In genomic region chr11:83088965-83089364, GRCh38 we compare ENCODE assay signal across 12 cellular contexts. TPM values are rescaled to one million over a fixed set of nuclear protein-coding genes. Genes with fewer than 3 reads are reported as not detected.
A peak's percentile ranks its signal among the peaks of the same experiment; 100 is the strongest.
DNase-seq lines count a peak whose midpoint lies in the region; ATAC-seq and TF ChIP-seq lines count a peak whose summit lies in the region.
"Had no signal": no experiment of that assay in that cellular context is flagged by ENCODE, and none has a peak within 500 bp of the region (broad histone marks: within the 10 kb centered on the region; RNA-seq: fewer than 3 reads in every experiment).

No MANE protein-coding gene starts in this region.

- H3K36me3 ChIP-seq in GM23338 (ENCODE audit: insufficient read depth), result no peaks in the 10 kb centered on the region
- H3K36me3 ChIP-seq: suprapubic skin had no signal

- no peaks in the 10 kb centered on the region for H3K4me1 ChIP-seq in GM23338 (ENCODE audit: insufficient read depth)

- no peak overlapping the region for H3K27ac ChIP-seq in CD4-positive, alpha-beta T cell (ENCODE audit: low read depth, low read length)
- no peak overlapping the region for H3K27ac ChIP-seq in GM23338 (ENCODE audit: low read depth)
- H3K27ac ChIP-seq: RWPE1, suprapubic skin had no signal

- H3K27me3 Mint-ChIP-seq in CD4-positive, alpha-beta T cell, result no peaks in the 10 kb centered on the region
- H3K27me3 Mint-ChIP-seq in GM23338 (ENCODE audit: insufficient read depth, low read depth, poor library complexity), result peaks cover 5% of the 10 kb centered on the region
- H3K27me3 Mint-ChIP-seq: memory B cell had no signal

- no peak for TF ChIP-seq CTCF in CD4-positive, alpha-beta T cell (IDR thresholded peaks at IDR 0.05)
- TF ChIP-seq CTCF in GM23338 (conservative IDR thresholded peaks at IDR 0.05; ENCODE audit: low read depth in 2 of 2), result peak; percentile 12 to 15; a peak in 1 of 4 replicates
- peak; percentile 26 for TF ChIP-seq CTCF in fibroblast of villous mesenchyme (IDR thresholded peaks at IDR 0.05; ENCODE audit: insufficient read depth, low read depth, low read length)

- H3K4me1 Mint-ChIP-seq in CD4-positive, alpha-beta T cell (ENCODE audit: low read depth), result peaks cover 26% of the 10 kb centered on the region
- H3K4me1 Mint-ChIP-seq in GM23338, result peaks cover 3% of the 10 kb centered on the region

- ATAC-seq in CD4-positive, alpha-beta T cell (ENCODE audit: poor library complexity), result no peak
- ATAC-seq in GM23338 (peak; percentile 57), HG03442 (IDR thresholded peaks at IDR 0.05; ENCODE audit: unreplicated experiment) (no peak), HG02642 (IDR thresholded peaks at IDR 0.05; ENCODE audit: poor library complexity, unreplicated experiment) (no peak), HG03025 (IDR thresholded peaks at IDR 0.05; ENCODE audit: low FRiP score, unreplicated experiment) (no peak)

- in situ Hi-C loops in SK-MEL-5 (cut with HindIII; ENCODE audit: low pct_unique_long_range_greater_than_20kb, low sequenced_read_pairs), result no loop called here

- no peaks in the 10 kb centered on the region for H3K36me3 Mint-ChIP-seq in CD4-positive, alpha-beta T cell (ENCODE audit: low read depth)
- no peaks in the 10 kb centered on the region for H3K36me3 Mint-ChIP-seq in GM23338 (ENCODE audit: low read depth)
- H3K36me3 Mint-ChIP-seq: memory B cell had no signal

- no peaks in the 10 kb centered on the region for H3F3A ChIP-seq in GM23338 (replicated peaks; ENCODE audit: low read depth)

- H3K4me3 ChIP-seq in GM23338 (no peak overlapping the region), fibroblast of villous mesenchyme (ENCODE audit: low read depth, low read length) (no peak overlapping the region)
- H3K4me3 ChIP-seq: suprapubic skin had no signal

- H3K27me3 ChIP-seq in CD4-positive, alpha-beta T cell (ENCODE audit: control insufficient read depth, insufficient read depth, low read length), result no peaks in the 10 kb centered on the region
- H3K27me3 ChIP-seq in GM23338 (ENCODE audit: insufficient read depth), result no peaks in the 10 kb centered on the region
- H3K27me3 ChIP-seq: suprapubic skin had no signal

- H3K4me2 ChIP-seq in GM23338, result no peak overlapping the region

- CTCF ChIA-PET in CD4-positive, alpha-beta T cell (lab: Charles Lee), result interaction anchor here (1.4 kb wide), 2 partner anchors 13 to 161 kb away, joined by 3 to 4 read pairs; no protein-coding TSS in a partner anchor

- POLR2A ChIA-PET in CD4-positive, alpha-beta T cell (lab: Charles Lee), result interaction anchor here (1.4 to 5.5 kb wide), 3 partner anchors 17 to 160 kb away, joined by 3 to 36 read pairs (median 5); partner anchors contain the start of genes PCF11 and RAB30

- H3K79me2 ChIP-seq in GM23338 (replicated peaks; ENCODE audit: insufficient read depth), result no peaks in the 10 kb centered on the region

- DNase-seq in CD4-positive, alpha-beta T cell, result no peak
- DNase-seq in GM23338 (ENCODE audit: low spot score), result peak; percentile 14
- peak; percentile 25 for DNase-seq in SK-MEL-5 (ENCODE audit: low read depth, low spot score)
- no peak for DNase-seq in fibroblast of villous mesenchyme (ENCODE audit: low read depth)
- DNase-seq: activated CD8-positive, alpha-beta memory T cell treated with anti-CD3 and anti-CD28 coated beads, Interleukin-2, amount 50 U/mL, for 4 hours; small intestine had no signal

- intact Hi-C loops in CD4-positive, alpha-beta T cell (cut with DNase I, micrococcal nuclease), result loop anchor here (5.0 kb wide), 1 partner anchor 163 kb away; no protein-coding TSS in a partner anchor

- no peaks in the 10 kb centered on the region for H3K9me3 Mint-ChIP-seq in CD4-positive, alpha-beta T cell
- no peaks in the 10 kb centered on the region for H3K9me3 Mint-ChIP-seq in GM23338
- H3K9me3 Mint-ChIP-seq: memory B cell had no signal

- H3K9me3 ChIP-seq in CD4-positive, alpha-beta T cell (ENCODE audit: control insufficient read depth, low read length), result no peaks in the 10 kb centered on the region
- H3K9me3 ChIP-seq: suprapubic skin had no signal

- H3K9me2 ChIP-seq in GM23338 (ENCODE audit: insufficient read depth), result no peaks in the 10 kb centered on the region

- no peaks in the 10 kb centered on the region; the same call in 1 of the 2 replicates for H4K20me1 ChIP-seq in GM23338 (replicated peaks; ENCODE audit: insufficient read depth)

- no peak overlapping the region for H3K4me3 Mint-ChIP-seq in CD4-positive, alpha-beta T cell
- no peak overlapping the region for H3K4me3 Mint-ChIP-seq in GM23338
- H3K4me3 Mint-ChIP-seq: memory B cell had no signal

- peak overlapping the region; percentile 5 for H3K27ac Mint-ChIP-seq in CD4-positive, alpha-beta T cell
- no peak overlapping the region for H3K27ac Mint-ChIP-seq in GM23338

- no peak overlapping the region for H2AFZ ChIP-seq in GM23338

TF ChIP-seq in GM23338, 12 proteins besides CTCF, POLR2A, EP300 and RAD21:
- TF ChIP-seq EZH2 (IDR thresholded peaks at IDR 0.05; ENCODE audit: low read depth, unreplicated experiment) (no peak), EZH2phosphoT487 (IDR thresholded peaks at IDR 0.05; ENCODE audit: unreplicated experiment) (no peak), JUNB (IDR thresholded peaks at IDR 0.05; ENCODE audit: unreplicated experiment) (no peak), ZNF462 (CRISPR knock-in tag; IDR thresholded peaks at IDR 0.05) (no peak)

RNA-seq across cellular contexts. Expression of gene RAB30, which starts 17.3 kb away (rescaled TPM):
- 10 to 100 TPM; 76.2 to 79.2 TPM for total RNA-seq in CD4-positive, alpha-beta T cell
- total RNA-seq in GM23338 (2014; rRNA removed; shearing (Covaris generic)), result 4.5 and 6.6 TPM in 2 replicates
- polyA plus RNA-seq in GM23338 (2016; fragmentation: Nextera tagmentation; extraction: Ambion mirVana), result 2.6 and 3.3 TPM in 2 replicates
- 3.6 and 4.7 TPM in 2 replicates for total RNA-seq in SK-MEL-5 (2014; rRNA removed; shearing (Covaris generic))
- polyA plus RNA-seq in SK-MEL-5 (2015; cell fraction: cytosol; rRNA removed), result 2.5 and 3.0 TPM in 2 replicates
- polyA plus RNA-seq in SK-MEL-5 (2015; cell fraction: nucleus; rRNA removed), result 2.7 and 5.8 TPM in 2 replicates
- total RNA-seq in fibroblast of villous mesenchyme, result 11.3 and 12.5 TPM in 2 replicates

Comparison
In these comparisons a context has a peak if more than half of its experiments do, and no peak if none do; other contexts are left out.
1. DNase-seq: peak in GM23338 (single experiment) and SK-MEL-5 (single experiment); none in CD4-positive, alpha-beta T cell (0 of 10) and fibroblast of villous mesenchyme (single experiment).